15 cellular contexts compared by ENCODE assay signal in genomic region chr4:116664198-116664597, GRCh38.
"Had no signal": no experiment of that assay in that cellular context is flagged by ENCODE, and none has a peak within 500 bp of the region (broad histone marks: within the 10 kb centered on the region; RNA-seq: fewer than 3 reads in every experiment).

No MANE protein-coding gene starts in this region.

- H3K4me1 Mint-ChIP-seq: activated CD4-positive, alpha-beta T cell treated with anti-CD3 and anti-CD28 coated beads, Interleukin-2, amount 10 ng/mL, durations not matched to agents 7 days and 5 days; activated naive CD8-positive, alpha-beta T cell treated with anti-CD3 and anti-CD28 coated beads for 36 hours; naive thymus-derived CD8-positive, alpha-beta T cell; stimulated activated naive B cell treated with anti-CD40 and anti-IgM and Interleukin-4, amounts not matched to agents 10 μg/mL and 1 μg/mL and 100 μg/mL, for 72 hours; T-helper 17 cell had no signal

- H3K27ac Mint-ChIP-seq: activated CD4-positive, alpha-beta T cell treated with anti-CD3 and anti-CD28 coated beads, Interleukin-2, amount 10 ng/mL, durations not matched to agents 7 days and 5 days; activated naive CD8-positive, alpha-beta T cell treated with anti-CD3 and anti-CD28 coated beads for 36 hours; activated T-helper 1 cell treated with anti-CD3 and anti-CD28 coated beads, Interleukin-12 subunit alpha, Interleukin-12 subunit beta, Interleukin-2, Interleukin-4 antibody, amounts not matched to agents 30 ng/mL and 10 ng/mL and 1 ng/mL, durations not matched to agents 14 hours and 24 hours and 36 hours; naive thymus-derived CD8-positive, alpha-beta T cell; stimulated activated naive B cell treated with anti-CD40 and anti-IgM and Interleukin-4, amounts not matched to agents 10 μg/mL and 1 μg/mL and 100 μg/mL, for 72 hours; T-helper 17 cell had no signal

- DNase-seq: activated CD4-positive, alpha-beta T cell treated with anti-CD3 and anti-CD28 coated beads, Interleukin-2, amount 10 ng/mL, durations not matched to agents 7 days and 5 days; activated naive CD8-positive, alpha-beta T cell treated with anti-CD3 and anti-CD28 coated beads for 36 hours; amygdala; body of pancreas; caudate nucleus; effector CD8-positive, alpha-beta T cell; foreskin melanocyte; head of caudate nucleus; mammary epithelial cell; naive thymus-derived CD8-positive, alpha-beta T cell; retina; stimulated activated naive B cell treated with anti-CD40 and anti-IgM and Interleukin-4, amounts not matched to agents 10 μg/mL and 1 μg/mL and 100 μg/mL, for 72 hours; T-helper 17 cell had no signal

- H3K9me3 Mint-ChIP-seq: activated CD4-positive, alpha-beta T cell treated with anti-CD3 and anti-CD28 coated beads, Interleukin-2, amount 10 ng/mL, durations not matched to agents 7 days and 5 days had no signal

- H3K27me3 Mint-ChIP-seq: activated CD4-positive, alpha-beta T cell treated with anti-CD3 and anti-CD28 coated beads, Interleukin-2, amount 10 ng/mL, durations not matched to agents 7 days and 5 days; activated naive CD8-positive, alpha-beta T cell treated with anti-CD3 and anti-CD28 coated beads for 36 hours; naive thymus-derived CD8-positive, alpha-beta T cell; stimulated activated naive B cell treated with anti-CD40 and anti-IgM and Interleukin-4, amounts not matched to agents 10 μg/mL and 1 μg/mL and 100 μg/mL, for 72 hours; T-helper 17 cell had no signal

- ATAC-seq: body of pancreas; left lung; naive thymus-derived CD8-positive, alpha-beta T cell; stimulated activated naive B cell treated with anti-CD40 and anti-IgM and Interleukin-4, amounts not matched to agents 10 μg/mL and 1 μg/mL and 100 μg/mL, for 72 hours; T-helper 17 cell had no signal

- H3K4me3 Mint-ChIP-seq: activated CD4-positive, alpha-beta T cell treated with anti-CD3 and anti-CD28 coated beads, Interleukin-2, amount 10 ng/mL, durations not matched to agents 7 days and 5 days; activated naive CD8-positive, alpha-beta T cell treated with anti-CD3 and anti-CD28 coated beads for 36 hours; activated T-helper 1 cell treated with anti-CD3 and anti-CD28 coated beads, Interleukin-12 subunit alpha, Interleukin-12 subunit beta, Interleukin-2, Interleukin-4 antibody, amounts not matched to agents 30 ng/mL and 10 ng/mL and 1 ng/mL, durations not matched to agents 14 hours and 24 hours and 36 hours; naive thymus-derived CD8-positive, alpha-beta T cell; stimulated activated naive B cell treated with anti-CD40 and anti-IgM and Interleukin-4, amounts not matched to agents 10 μg/mL and 1 μg/mL and 100 μg/mL, for 72 hours; T-helper 17 cell had no signal

- H3K36me3 Mint-ChIP-seq: activated naive CD8-positive, alpha-beta T cell treated with anti-CD3 and anti-CD28 coated beads for 36 hours; naive thymus-derived CD8-positive, alpha-beta T cell; stimulated activated naive B cell treated with anti-CD40 and anti-IgM and Interleukin-4, amounts not matched to agents 10 μg/mL and 1 μg/mL and 100 μg/mL, for 72 hours had no signal
